17 cellular contexts compared by ENCODE assay signal in the genomic region with DNA sequence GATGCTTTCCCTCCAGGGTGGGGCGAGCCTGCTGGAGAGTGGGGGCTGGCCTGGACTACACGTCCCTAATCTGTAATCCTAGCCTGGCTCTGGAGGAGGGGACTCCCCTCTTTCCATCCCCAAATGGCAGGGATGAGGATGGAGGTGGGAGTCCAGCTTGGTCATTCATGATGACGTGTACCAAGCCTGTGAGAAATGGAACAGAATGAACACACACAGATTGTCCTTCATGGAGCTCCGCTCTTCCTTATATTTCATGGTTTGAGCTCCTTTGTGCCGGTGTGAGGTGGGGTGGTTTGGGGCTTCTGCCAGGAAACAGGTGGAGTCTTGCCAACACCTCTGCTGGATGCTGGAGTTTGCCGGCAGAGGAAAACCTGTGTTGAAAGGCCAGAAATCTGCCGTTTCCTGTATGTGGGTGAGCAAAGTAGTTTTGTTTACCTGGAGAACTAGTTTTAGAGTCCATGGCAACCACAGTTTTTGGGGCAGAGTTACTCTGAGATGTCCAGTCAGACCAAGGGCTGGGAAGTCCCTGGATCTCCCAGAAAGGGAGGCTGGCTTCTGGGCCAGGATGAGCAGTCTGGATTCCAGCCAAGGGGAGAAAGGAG.
DNase-seq lines count a peak whose midpoint lies in the region; ATAC-seq and TF ChIP-seq lines count a peak whose summit lies in the region.
"Had no signal": no experiment of that assay in that cellular context is flagged by ENCODE, and none has a peak within 500 bp of the region (broad histone marks: within the 10 kb centered on the region; RNA-seq: fewer than 3 reads in every experiment).

No MANE protein-coding gene starts in this region.

- H3K36me3 ChIP-seq in PC-9 (ENCODE audit: low read depth), result no peaks in the 10 kb centered on the region
- H3K36me3 ChIP-seq in smooth muscle cell (ENCODE audit: low read depth), result no peaks in the 10 kb centered on the region
- no peaks in the 10 kb centered on the region for H3K36me3 ChIP-seq in tibial nerve
- H3K36me3 ChIP-seq: heart right ventricle, upper lobe of right lung had no signal

- peaks cover 47% of the 10 kb centered on the region for H3K4me1 ChIP-seq in PC-9 (replicated peaks; ENCODE audit: insufficient read depth)
- no peaks in the 10 kb centered on the region for H3K4me1 ChIP-seq in smooth muscle cell (ENCODE audit: low read depth)
- no peaks in the 10 kb centered on the region for H3K4me1 ChIP-seq in tibial nerve
- H3K4me1 ChIP-seq: heart right ventricle, upper lobe of right lung had no signal

- 80% methylated on average over 7 of the region's 7 CpGs for WGBS in smooth muscle cell (ENCODE audit: low lambda C conversion rate)
- WGBS in tibial nerve, 2 donors, result 55 to 63% methylated on average over 7 of the region's 7 CpGs

- POLR2A ChIA-PET in PC-9 (lab: Charles Lee; ENCODE audit: unreplicated experiment), result no interaction called here

- no peak for ATAC-seq in HG02884 (IDR thresholded peaks at IDR 0.05; ENCODE audit: unreplicated experiment)
- ATAC-seq: activated CD8-positive, alpha-beta T cell treated with anti-CD3 and anti-CD28 coated beads for 36 hours; SK-N-SH treated with all-trans-retinoic acid at 6 μM for 48 hours; stimulated activated effector memory CD8-positive, alpha-beta T cell treated with anti-CD3 and anti-CD28 coated beads, Interleukin-12 subunit alpha, Interleukin-12 subunit beta, amount 100 ng/mL, for 72 hours; upper lobe of right lung had no signal

- TF ChIP-seq EP300 in tibial nerve (IDR thresholded peaks at IDR 0.05), result no peak

- intact Hi-C loops in PC-9 (cut with micrococcal nuclease; ENCODE audit: unreplicated experiment), result no loop called here

- H3F3A ChIP-seq in PC-9 (ENCODE audit: insufficient read depth, low read depth) (peaks cover 44% of the 10 kb centered on the region), smooth muscle cell (ENCODE audit: low read depth) (no peaks in the 10 kb centered on the region)

- no peak for TF ChIP-seq POLR2A in tibial nerve (IDR thresholded peaks at IDR 0.05)

- H4K20me1 ChIP-seq in PC-9 (ENCODE audit: insufficient read depth) (no peaks in the 10 kb centered on the region), smooth muscle cell (ENCODE audit: low read depth) (no peaks in the 10 kb centered on the region)

- H3K4me3 ChIP-seq in PC-9 (no peak overlapping the region), epithelial cell of proximal tubule (ENCODE audit: low read depth, low read length) (no peak overlapping the region), smooth muscle cell (no peak overlapping the region), tibial nerve (no peak overlapping the region)
- H3K4me3 ChIP-seq: heart right ventricle, upper lobe of right lung had no signal

- H3K9me3 ChIP-seq in PC-9 (ENCODE audit: insufficient read depth, low read depth), result peaks cover 10% of the 10 kb centered on the region; the same call in 1 of the 2 replicates
- H3K9me3 ChIP-seq in smooth muscle cell (replicated peaks; ENCODE audit: low read depth), result no peaks in the 10 kb centered on the region
- no peaks in the 10 kb centered on the region for H3K9me3 ChIP-seq in tibial nerve
- H3K9me3 ChIP-seq: heart right ventricle, upper lobe of right lung had no signal

- H3K9me2 ChIP-seq in PC-9 (ENCODE audit: insufficient read depth), result no peaks in the 10 kb centered on the region

- H3K27me3 ChIP-seq in PC-9 (ENCODE audit: insufficient read depth, low read depth) (no peaks in the 10 kb centered on the region), smooth muscle cell (ENCODE audit: low read depth) (no peaks in the 10 kb centered on the region), tibial nerve (no peaks in the 10 kb centered on the region)
- H3K27me3 ChIP-seq: upper lobe of right lung had no signal

- H3K79me2 ChIP-seq in PC-9 (ENCODE audit: low read depth), result no peaks in the 10 kb centered on the region
- H3K79me2 ChIP-seq in smooth muscle cell (ENCODE audit: low read depth), result no peaks in the 10 kb centered on the region

- peak overlapping the region; percentile 16 for H3K9ac ChIP-seq in smooth muscle cell (ENCODE audit: low read depth)

- CTCF ChIA-PET in PC-9 (lab: Charles Lee), result no interaction called here

- DNase-seq in NCI-H2196 (lab: John Stamatoyannopoulos, UW; ENCODE audit: unreplicated experiment) (peak; percentile 2), NCI-H2196 treated with DMSO at 0.1 percent for 48 hours (lab: John Stamatoyannopoulos, UW; ENCODE audit: unreplicated experiment) (no peak), PC-9 (peak; percentile 41 to 83), epithelial cell of proximal tubule (ENCODE audit: low read depth) (peak; percentile 48), smooth muscle cell (lab: John Stamatoyannopoulos, UW; ENCODE audit: unreplicated experiment) (no peak), RKO (ENCODE audit: low spot score) (no peak), tibial nerve (ENCODE audit: low spot score in 2 of 2) (no peak)
- DNase-seq: ACHN; activated CD8-positive, alpha-beta T cell treated with anti-CD3 and anti-CD28 coated beads for 36 hours; CD8-positive, alpha-beta memory T cell; GOT3; heart right ventricle; NCI-H1930; upper lobe of right lung had no signal

- BruUV-seq in PC-9 (replicated peaks; lab: Mats Ljungman, UMichigan), result no TSS peak

- no peak for TF ChIP-seq CTCF in PC-9 (conservative IDR thresholded peaks at IDR 0.05)
- no peak for TF ChIP-seq CTCF in epithelial cell of proximal tubule (conservative IDR thresholded peaks at IDR 0.05; ENCODE audit: low read depth, low read length)
- no peak for TF ChIP-seq CTCF in smooth muscle cell (IDR thresholded peaks at IDR 0.05; ENCODE audit: borderline replicate concordance, insufficient read depth, poor library complexity, severe bottlenecking)
- no peak for TF ChIP-seq CTCF in tibial nerve (IDR thresholded peaks at IDR 0.05)

- H3K27ac ChIP-seq in PC-9 (peak overlapping the region; percentile 84), smooth muscle cell (ENCODE audit: low read depth) (peak overlapping the region; percentile 68), tibial nerve (no peak overlapping the region)
- H3K27ac ChIP-seq: heart right ventricle, upper lobe of right lung had no signal

- peak overlapping the region; percentile 56 for H3K4me2 ChIP-seq in PC-9
- H3K4me2 ChIP-seq in smooth muscle cell, result peak overlapping the region; percentile 8

- H2AFZ ChIP-seq in PC-9 (no peak overlapping the region), smooth muscle cell (ENCODE audit: low read depth) (no peak overlapping the region)

Comparison
In these comparisons a context has a peak if more than half of its experiments do, and no peak if none do; other contexts are left out.
1. DNase-seq: peak in NCI-H2196 (single experiment), PC-9 (2 of 2) and epithelial cell of proximal tubule (single experiment); none in NCI-H2196 treated with DMSO at 0.1 percent for 48 hours (single experiment), smooth muscle cell (single experiment), RKO (single experiment) and tibial nerve (0 of 2).
2. H3K27ac ChIP-seq: peak in PC-9 (single experiment) and smooth muscle cell (single experiment); none in tibial nerve (0 of 4).